24 cellular contexts compared by ENCODE assay signal in genomic region chr20:29319725-29320124, GRCh38.
DNase-seq lines count a peak whose midpoint lies in the region; FAIRE-seq and TF ChIP-seq lines count a peak whose summit lies in the region.
"Had no signal": no experiment of that assay in that cellular context is flagged by ENCODE, and none has a peak within 500 bp of the region (broad histone marks: within the 10 kb centered on the region; RNA-seq: fewer than 3 reads in every experiment).

No MANE protein-coding gene starts in this region.

- peaks cover 11% of the 10 kb centered on the region for H3K27me3 Mint-ChIP-seq in activated CD4-positive, alpha-beta T cell treated with anti-CD3 and anti-CD28 coated beads, Interleukin-2, amount 10 ng/mL, durations not matched to agents 24 days and 14 days
- peaks cover 42% of the 10 kb centered on the region for H3K27me3 Mint-ChIP-seq in activated naive CD8-positive, alpha-beta T cell treated with anti-CD3 and anti-CD28 coated beads for 36 hours
- H3K27me3 Mint-ChIP-seq: B cell; CD4-positive, CD25-positive, alpha-beta regulatory T cell; IgD-negative memory B cell had no signal

- TF ChIP-seq CTCF in GM13977 (IDR thresholded peaks at IDR 0.05; ENCODE audit: extremely low read depth, insufficient read depth, missing control alignments) (no peak), kidney (IDR thresholded peaks at IDR 0.05; ENCODE audit: borderline replicate concordance, extremely low read depth, insufficient read depth) (no peak)

- in situ Hi-C loops in GM13977 (cut with MboI; ENCODE audit: low pct_unique_long_range_greater_than_20kb, low sequenced_read_pairs, unreplicated experiment): loop anchor here (10.0 kb wide), 1 partner anchor 215 kb away; no protein-coding TSS in a partner anchor

- H3K4me3 Mint-ChIP-seq in activated CD4-positive, alpha-beta T cell treated with anti-CD3 and anti-CD28 coated beads, Interleukin-2, amount 10 ng/mL, durations not matched to agents 24 days and 14 days: peak overlapping the region; percentile 45
- H3K4me3 Mint-ChIP-seq in activated naive CD8-positive, alpha-beta T cell treated with anti-CD3 and anti-CD28 coated beads for 36 hours: peak overlapping the region; percentile 55
- H3K4me3 Mint-ChIP-seq: B cell; CD4-positive, CD25-positive, alpha-beta regulatory T cell; H9; IgD-negative memory B cell had no signal

- peaks cover 14% of the 10 kb centered on the region for H3K9me3 Mint-ChIP-seq in activated CD4-positive, alpha-beta T cell treated with anti-CD3 and anti-CD28 coated beads, Interleukin-2, amount 10 ng/mL, durations not matched to agents 24 days and 14 days
- H3K9me3 Mint-ChIP-seq in activated naive CD8-positive, alpha-beta T cell treated with anti-CD3 and anti-CD28 coated beads for 36 hours: peaks cover 14% of the 10 kb centered on the region

- no peak overlapping the region for H3K27ac ChIP-seq in kidney (ENCODE audit: low read depth in 2 of 2, low read length in 2 of 2)
- H3K27ac ChIP-seq: 22Rv1, HL-60, RWPE1, SJSA1 had no signal

- intact Hi-C loops in activated CD4-positive, alpha-beta T cell treated with anti-CD3 and anti-CD28 coated beads, Interleukin-2, amount 10 ng/mL, durations not matched to agents 24 days and 14 days (cut with micrococcal nuclease): no loop called here
- intact Hi-C loops in kidney (cut with DNase I): no loop called here

- no peak overlapping the region for H3K27ac Mint-ChIP-seq in activated CD4-positive, alpha-beta T cell treated with anti-CD3 and anti-CD28 coated beads, Interleukin-2, amount 10 ng/mL, durations not matched to agents 24 days and 14 days
- H3K27ac Mint-ChIP-seq in activated naive CD8-positive, alpha-beta T cell treated with anti-CD3 and anti-CD28 coated beads for 36 hours: no peak overlapping the region
- H3K27ac Mint-ChIP-seq: B cell, H9, IgD-negative memory B cell had no signal

- no peak for DNase-seq in activated CD4-positive, alpha-beta T cell treated with anti-CD3 and anti-CD28 coated beads, Interleukin-2, amount 10 ng/mL, durations not matched to agents 24 days and 14 days
- no peak for DNase-seq in activated CD4-positive, alpha-beta T cell treated with anti-CD3 and anti-CD28 coated beads for 4 hours
- peak; percentile 45 for DNase-seq in ELF-1 (ENCODE audit: low read depth, low spot score)
- DNase-seq in activated naive CD8-positive, alpha-beta T cell treated with anti-CD3 and anti-CD28 coated beads for 36 hours: no peak
- DNase-seq in mesenteric fat pad (ENCODE audit: low spot score): peak; percentile 87
- DNase-seq in GM13977 (ENCODE audit: low spot score): no peak
- no peak for DNase-seq in cerebellar cortex (ENCODE audit: low spot score)
- DNase-seq in kidney: no peak
- DNase-seq: Caco-2; CD4-positive, CD25-positive, alpha-beta regulatory T cell; DMS153; H9; NCI-H1105 treated with DMSO at 0.1 percent for 48 hours; NCI-H1694 treated with DMSO at 0.1 percent for 48 hours; NCI-H526 treated with DMSO at 0.1 percent for 48 hours; OCI-M1 had no signal

- no peak overlapping the region for H3K4me3 ChIP-seq in kidney (ENCODE audit: low read length in 2 of 2)
- H3K4me3 ChIP-seq: SJSA1 had no signal

- no peaks in the 10 kb centered on the region for H3K4me1 ChIP-seq in kidney (ENCODE audit: control insufficient read depth in 1 of 2, insufficient read depth in 1 of 2, low read depth in 1 of 2, low read length in 2 of 2)
- H3K4me1 ChIP-seq: Caco-2, SJSA1 had no signal

- H3K9ac ChIP-seq in kidney (ENCODE audit: low read length in 2 of 2): no peak overlapping the region

- H3K9me3 ChIP-seq in kidney (ENCODE audit: control insufficient read depth in 1 of 2, low read length in 2 of 2): peaks cover 0 to 3% of the 10 kb centered on the region in 2 donors
- H3K9me3 ChIP-seq: SJSA1 had no signal

- H3K4me1 Mint-ChIP-seq in activated CD4-positive, alpha-beta T cell treated with anti-CD3 and anti-CD28 coated beads, Interleukin-2, amount 10 ng/mL, durations not matched to agents 24 days and 14 days: peaks cover 1% of the 10 kb centered on the region
- H3K4me1 Mint-ChIP-seq in activated naive CD8-positive, alpha-beta T cell treated with anti-CD3 and anti-CD28 coated beads for 36 hours: peaks cover 9% of the 10 kb centered on the region
- H3K4me1 Mint-ChIP-seq: B cell, H9, IgD-negative memory B cell had no signal

- FAIRE-seq in kidney (lab: Jason Lieb, UNC): no peak
- FAIRE-seq: GM19239, HTR-8/SVneo had no signal

- peaks cover 2% of the 10 kb centered on the region for H3K36me3 Mint-ChIP-seq in activated CD4-positive, alpha-beta T cell treated with anti-CD3 and anti-CD28 coated beads, Interleukin-2, amount 10 ng/mL, durations not matched to agents 24 days and 14 days (ENCODE audit: low read depth)
- peaks cover 2% of the 10 kb centered on the region for H3K36me3 Mint-ChIP-seq in activated naive CD8-positive, alpha-beta T cell treated with anti-CD3 and anti-CD28 coated beads for 36 hours
- H3K36me3 Mint-ChIP-seq: CD4-positive, CD25-positive, alpha-beta regulatory T cell had no signal

- no peaks in the 10 kb centered on the region for H3K36me3 ChIP-seq in kidney (ENCODE audit: control insufficient read depth in 1 of 2, insufficient read depth in 2 of 2, low read length in 2 of 2)
- H3K36me3 ChIP-seq: SJSA1 had no signal

Comparison
In these comparisons a context has a peak if more than half of its experiments do, and no peak if none do; other contexts are left out.
1. DNase-seq: peak in ELF-1 (single experiment) and mesenteric fat pad (single experiment); none in activated CD4-positive, alpha-beta T cell treated with anti-CD3 and anti-CD28 coated beads, Interleukin-2, amount 10 ng/mL, durations not matched to agents 24 days and 14 days (single experiment), activated CD4-positive, alpha-beta T cell treated with anti-CD3 and anti-CD28 coated beads for 4 hours (0 of 2), activated naive CD8-positive, alpha-beta T cell treated with anti-CD3 and anti-CD28 coated beads for 36 hours (single experiment), GM13977 (single experiment), cerebellar cortex (single experiment) and kidney (single experiment).